In genomic region chr12:123096159-123096558, GRCh38 we compare ENCODE assay signal across 18 cellular contexts. TPM values are rescaled to one million over a fixed set of nuclear protein-coding genes. Genes with fewer than 3 reads are reported as not detected.
DNase-seq lines count a peak whose midpoint lies in the region; ATAC-seq, FAIRE-seq and TF ChIP-seq lines count a peak whose summit lies in the region.
"Had no signal": no experiment of that assay in that cellular context is flagged by ENCODE, and none has a peak within 500 bp of the region (broad histone marks: within the 10 kb centered on the region; RNA-seq: fewer than 3 reads in every experiment).

No MANE protein-coding gene starts in this region.

- H3K4me1 Mint-ChIP-seq in brain (peaks cover 64% of the 10 kb centered on the region), naive B cell (peaks cover 31 to 46% (median 38%) of the 10 kb centered on the region in 3 donors)

- peaks cover 3% of the 10 kb centered on the region; the same call in 1 of the 3 replicates for H3K9me3 ChIP-seq in A549
- H3K9me3 ChIP-seq: left lung, Peyer's patch had no signal

- no peak for TF ChIP-seq RAD21 in A549 (conservative IDR thresholded peaks at IDR 0.05 in 1 of 2, IDR thresholded peaks at IDR 0.05 in 1 of 2)

- WGBS in A549 (ENCODE audit: missing lambda C conversion rate): 93% methylated on average over 8 of the region's 8 CpGs

- peaks cover 51% of the 10 kb centered on the region for H3K4me1 ChIP-seq in A549

- no peak for TF ChIP-seq POLR2A in A549 (IDR thresholded peaks at IDR 0.05; ENCODE audit: low read length)

- POLR2A ChIA-PET in A549 (lab: Yijun Ruan, JAX): no interaction called here

- TF ChIP-seq CTCF in A549 (IDR thresholded peaks at IDR 0.05): no peak
- no peak for TF ChIP-seq CTCF in HL-60 (IDR thresholded peaks at IDR 0.05; ENCODE audit: insufficient read depth, low read length)
- TF ChIP-seq CTCF in brain (conservative IDR thresholded peaks at IDR 0.05): no peak

- CTCF ChIA-PET in A549 (lab: Yijun Ruan, JAX): interaction anchor here (1.0 to 2.5 kb wide), 3 partner anchors 11 to 54 kb away, joined by 3 to 9 read pairs (median 3); no protein-coding TSS in a partner anchor

- no peaks in the 10 kb centered on the region for H3K27me3 ChIP-seq in HL-60 (ENCODE audit: insufficient read depth, poor library complexity, severe bottlenecking)
- H3K27me3 ChIP-seq: left lung, Peyer's patch had no signal

- H3K4me3 ChIP-seq in A549 (no peak overlapping the region), HL-60 (replicated peaks; ENCODE audit: insufficient read depth, low read length) (no peak overlapping the region)
- H3K4me3 ChIP-seq: left lung, Peyer's patch had no signal

- peak overlapping the region; percentile 91; the same call in 1 of the 3 replicates for H3K4me2 ChIP-seq in A549

- DNase-seq in A549 (ENCODE audit: low read depth in 1 of 2, low spot score in 1 of 2): no peak
- peak; percentile 17 to 46 for DNase-seq in HL-60 (ENCODE audit: low read depth in 1 of 2, low spot score in 1 of 2)
- DNase-seq in naive B cell: no peak
- DNase-seq in posterior cingulate gyrus: no peak
- DNase-seq: activated CD4-positive, alpha-beta T cell treated with anti-CD3 and anti-CD28 coated beads, Interleukin-2, amount 10 ng/mL, durations not matched to agents 24 days and 14 days; activated naive CD4-positive, alpha-beta T cell treated with anti-CD3 and anti-CD28 coated beads for 36 hours; Calu3; effector CD4-positive, alpha-beta T cell; left lung; NCI-H524 treated with DMSO at 0.1 percent for 48 hours; Peyer's patch; stimulated activated CD4-positive, alpha-beta T cell treated with anti-CD3 and anti-CD28 coated beads, Interleukin-15, amount 100 ng/mL, for 24 hours had no signal

- H3K4me3 Mint-ChIP-seq in brain (peak overlapping the region in 1 of 5 experiments; percentile 36), naive B cell (no peak overlapping the region)
- H3K4me3 Mint-ChIP-seq: activated CD4-positive, alpha-beta T cell treated with anti-CD3 and anti-CD28 coated beads, Interleukin-2, amount 10 ng/mL, durations not matched to agents 24 days and 14 days; activated naive CD4-positive, alpha-beta T cell treated with anti-CD3 and anti-CD28 coated beads for 36 hours; stimulated activated naive CD8-positive, alpha-beta T cell treated with anti-CD3 and anti-CD28 coated beads, Interleukin-15, Interleukin-2, amounts not matched to agents 100 ng/mL and 50 ng/mL, for 24 hours had no signal

- FAIRE-seq in A549 (lab: Jason Lieb, UNC): no peak
- FAIRE-seq: H54 had no signal

- peak overlapping the region in 4 of 5 experiments; percentile 68 to 97 (median 80) for H3K27ac Mint-ChIP-seq in brain
- H3K27ac Mint-ChIP-seq in naive B cell: peak overlapping the region in 4 of 6 donors; percentile 68 to 73 (median 71)
- H3K27ac Mint-ChIP-seq: activated CD4-positive, alpha-beta T cell treated with anti-CD3 and anti-CD28 coated beads, Interleukin-2, amount 10 ng/mL, durations not matched to agents 24 days and 14 days; activated naive CD4-positive, alpha-beta T cell treated with anti-CD3 and anti-CD28 coated beads for 36 hours; stimulated activated naive CD8-positive, alpha-beta T cell treated with anti-CD3 and anti-CD28 coated beads, Interleukin-15, Interleukin-2, amounts not matched to agents 100 ng/mL and 50 ng/mL, for 24 hours had no signal

- H3K27ac ChIP-seq in A549 (peak overlapping the region; percentile 76 to 89; a peak in 5 of 6 replicates), HL-60 (replicated peaks) (no peak overlapping the region)
- H3K27ac ChIP-seq: left lung had no signal

- H3K9me3 Mint-ChIP-seq in brain: no peaks in the 10 kb centered on the region
- H3K9me3 Mint-ChIP-seq in naive B cell: no peaks in the 10 kb centered on the region
- H3K9me3 Mint-ChIP-seq: activated CD4-positive, alpha-beta T cell treated with anti-CD3 and anti-CD28 coated beads, Interleukin-2, amount 10 ng/mL, durations not matched to agents 24 days and 14 days; activated naive CD4-positive, alpha-beta T cell treated with anti-CD3 and anti-CD28 coated beads for 36 hours; stimulated activated naive CD8-positive, alpha-beta T cell treated with anti-CD3 and anti-CD28 coated beads, Interleukin-15, Interleukin-2, amounts not matched to agents 100 ng/mL and 50 ng/mL, for 24 hours had no signal

- TF ChIP-seq EP300 in A549 (IDR thresholded peaks at IDR 0.05): no peak

- intact Hi-C loops in posterior cingulate gyrus (cut with DNase I): no loop called here

- no peaks in the 10 kb centered on the region for H3K27me3 Mint-ChIP-seq in brain
- no peaks in the 10 kb centered on the region for H3K27me3 Mint-ChIP-seq in naive B cell
- H3K27me3 Mint-ChIP-seq: activated CD4-positive, alpha-beta T cell treated with anti-CD3 and anti-CD28 coated beads, Interleukin-2, amount 10 ng/mL, durations not matched to agents 24 days and 14 days; naive thymus-derived CD4-positive, alpha-beta T cell; stimulated activated naive CD8-positive, alpha-beta T cell treated with anti-CD3 and anti-CD28 coated beads, Interleukin-15, Interleukin-2, amounts not matched to agents 100 ng/mL and 50 ng/mL, for 24 hours had no signal

- H3K36me3 Mint-ChIP-seq in brain: no peaks in the 10 kb centered on the region
- H3K36me3 Mint-ChIP-seq in naive B cell: no peaks in the 10 kb centered on the region

- ATAC-seq in A549: no peak
- ATAC-seq in naive B cell (ENCODE audit: low read depth in 2 of 2): no peak
- ATAC-seq in HG02610 (IDR thresholded peaks at IDR 0.05; ENCODE audit: unreplicated experiment): no peak
- ATAC-seq in GM21717 (IDR thresholded peaks at IDR 0.05; ENCODE audit: unreplicated experiment): no peak
- ATAC-seq: left lung; naive thymus-derived CD4-positive, alpha-beta T cell had no signal

TF ChIP-seq in A549, 52 proteins besides CTCF, POLR2A, EP300 and RAD21:
- TF ChIP-seq HES2 (IDR thresholded peaks at IDR 0.05) (no peak), BHLHE40 (IDR thresholded peaks at IDR 0.05; ENCODE audit: low read depth, low read length) (no peak), CEBPB (IDR thresholded peaks at IDR 0.05) (0 out of 4 replicates have a peak, but pooled peaks of 1 of the 2 experiments have one; percentile 26), ZFP36 (IDR thresholded peaks at IDR 0.05; ENCODE audit: borderline replicate concordance, partially characterized antibody) (no peak)

RNA-seq across cellular contexts. Expression of gene PITPNM2, which starts 54.7 kb away (rescaled TPM):
- polyA plus RNA-seq in A549 (2011; rRNA removed): 2.6 and 4.3 TPM in 2 replicates
- polyA plus RNA-seq in A549 (2012; cell fraction: cytosol; rRNA removed): 6.8 and 10.0 TPM in 2 replicates
- 28.6 and 38.4 TPM in 2 replicates for polyA plus RNA-seq in A549 (2012; cell fraction: nucleus; rRNA removed)
- polyA plus RNA-seq in A549 (2017; fragmentation: RNase III; extraction: RNeasy Plus Mini Kit Qiagen cat#74134 plus additional on column Dnase treatment): 10.8 to 14.6 TPM (median 13.6 TPM) in 3 replicates
- polyA minus RNA-seq in A549 (2011; rRNA and poly(A)+ RNA removed): 12.0 and 13.5 TPM in 2 replicates
- polyA plus RNA-seq in brain (ENCODE audit: insufficient read depth, low read depth, low replicate concordance): 9.0 TPM
- 1 to 10 TPM in 3 of 6 donors, under 1 TPM in 3; 0.10 to 2.6 (median 0.96) TPM for polyA plus RNA-seq in naive B cell (ENCODE audit: low read depth in 6 of 6)

Comparison
In these comparisons a context has a peak if more than half of its experiments do, and no peak if none do; other contexts are left out.
1. DNase-seq: peak in HL-60 (2 of 2); none in A549 (0 of 2), naive B cell (single experiment) and posterior cingulate gyrus (0 of 10).